1 cellular context compared by ENCODE assay signal in genomic region chr16:11313493-11314308, GRCh38.
TF ChIP-seq lines count a peak whose summit lies in the region.

No MANE protein-coding gene starts in this region.

TF ChIP-seq in HEK293T, 16 proteins besides CTCF, POLR2A, EP300 and RAD21:
- TF ChIP-seq CTBP1 (IDR thresholded peaks at IDR 0.05; ENCODE audit: borderline replicate concordance) (no peak), FOXM1 (IDR thresholded peaks at IDR 0.05; ENCODE audit: borderline replicate concordance) (no peak)
